9 cellular contexts compared by ENCODE assay signal in the genomic region with DNA sequence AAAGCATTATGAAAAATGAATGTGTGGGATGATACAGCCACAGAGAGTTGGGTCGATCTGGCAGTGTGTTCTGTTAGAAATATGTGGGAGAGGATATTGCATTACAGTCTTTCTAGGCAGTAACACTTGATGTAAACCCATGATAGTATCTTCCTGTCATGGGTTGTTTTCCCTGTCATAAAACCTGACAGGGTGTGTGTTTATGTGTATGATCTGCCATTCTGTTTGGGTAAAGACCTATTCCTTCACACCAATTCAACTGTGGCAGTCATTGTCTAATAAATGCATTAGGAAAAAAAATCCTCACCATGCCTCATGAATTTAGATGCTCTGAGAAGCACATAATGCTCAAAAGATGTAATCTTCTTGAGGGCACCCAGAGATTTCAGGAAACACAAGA.
"Had no signal": no experiment of that assay in that cellular context is flagged by ENCODE, and none has a peak within 500 bp of the region (broad histone marks: within the 10 kb centered on the region; RNA-seq: fewer than 3 reads in every experiment).

No MANE protein-coding gene starts in this region.

- ATAC-seq: GM23338, HCT116 had no signal

- H3K4me3 ChIP-seq: GM23248, GM23338, HAP-1 had no signal

- H2AFZ ChIP-seq: GM23248, GM23338 had no signal

- H3K27ac ChIP-seq: GM23248 had no signal

- H3K9ac ChIP-seq: GM23248 had no signal

- H3K36me3 ChIP-seq: HAP-1 had no signal

- H3K9me3 ChIP-seq: HAP-1 had no signal

- DNase-seq: GM23248, GOT3, H7, H9, HCEC 1CT, HFFc6 had no signal

- H3K4me2 ChIP-seq: GM23338 had no signal
